ENCODE assay signal across 8 cellular contexts in the genomic region with DNA sequence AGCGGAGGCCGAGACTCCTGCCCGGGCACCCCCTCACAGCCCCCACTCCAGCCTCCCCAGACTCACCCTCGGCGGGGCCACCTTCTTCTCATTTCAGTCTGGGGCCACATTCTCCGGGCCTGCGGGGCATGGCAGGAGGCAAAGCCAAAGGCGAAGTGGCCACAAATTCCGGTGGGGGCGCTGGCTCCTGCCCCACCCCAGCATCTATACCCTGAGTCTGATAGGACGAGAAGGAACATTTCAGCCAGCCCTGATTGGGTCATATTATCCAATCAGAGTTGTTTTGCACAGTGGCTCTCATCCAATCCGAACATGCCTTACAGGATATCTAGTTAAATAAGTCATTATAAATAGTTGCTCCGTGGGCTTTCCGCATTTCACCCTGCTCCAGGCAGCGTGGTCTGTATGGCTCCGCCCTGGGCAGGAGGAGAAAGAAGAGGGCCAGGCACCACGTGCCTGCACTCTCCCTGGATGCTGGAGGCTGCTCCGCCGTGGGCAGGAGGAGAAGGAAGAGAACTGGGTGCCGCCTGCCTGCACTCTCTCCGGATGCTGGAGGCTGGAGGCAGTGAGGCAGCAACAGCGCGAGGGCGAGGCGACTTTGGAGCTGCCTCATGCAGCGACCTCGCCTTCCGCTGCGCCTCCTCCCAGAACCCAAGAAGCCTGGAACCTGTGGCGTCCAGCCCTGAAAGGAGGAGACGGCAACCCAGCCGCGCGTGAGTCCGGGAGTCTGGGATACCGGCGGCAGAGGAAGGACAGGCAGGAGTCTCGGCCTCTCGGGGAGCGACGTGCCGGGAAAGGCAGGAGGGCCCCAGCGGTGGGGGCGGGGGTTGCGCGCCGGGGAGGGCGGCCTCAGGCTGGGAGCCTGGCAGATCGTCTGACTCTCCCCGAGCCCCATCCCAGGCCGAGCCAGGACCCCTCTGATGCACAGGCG.
DNase-seq lines count a peak whose midpoint lies in the region; ATAC-seq and TF ChIP-seq lines count a peak whose summit lies in the region.

No MANE protein-coding gene starts in this region.

- no peaks in the 10 kb centered on the region for H3K9me3 ChIP-seq in CD4-positive, alpha-beta T cell (ENCODE audit: control insufficient read depth, low read length)

- TF ChIP-seq CTCF in CD4-positive, alpha-beta T cell (IDR thresholded peaks at IDR 0.05): no peak

- H3K27me3 Mint-ChIP-seq in CD4-positive, alpha-beta T cell: peaks cover 64% of the 10 kb centered on the region

- H3K27ac ChIP-seq in CD4-positive, alpha-beta T cell (ENCODE audit: low read depth, low read length): no peak overlapping the region

- H3K27ac Mint-ChIP-seq in CD4-positive, alpha-beta T cell: no peak overlapping the region

- peaks cover 11% of the 10 kb centered on the region for H3K27me3 ChIP-seq in CD4-positive, alpha-beta T cell (ENCODE audit: control insufficient read depth, insufficient read depth, low read length)

- H3K4me3 Mint-ChIP-seq in CD4-positive, alpha-beta T cell: no peak overlapping the region

- peaks cover 7% of the 10 kb centered on the region for H3K4me1 Mint-ChIP-seq in CD4-positive, alpha-beta T cell (ENCODE audit: low read depth)

- POLR2A ChIA-PET in CD4-positive, alpha-beta T cell (lab: Charles Lee): no interaction called here

- DNase-seq in DMS 273 treated with DMSO at 0.1 percent for 48 hours (lab: John Stamatoyannopoulos, UW) (peak; percentile 21), NCI-H69 (lab: John Stamatoyannopoulos, UW) (peak; percentile 34), fibroblast of gingiva (ENCODE audit: low read depth) (peak; percentile 82), putamen (ENCODE audit: low spot score) (peak; percentile 20), medulla oblongata (ENCODE audit: extremely low spot score) (no peak), LoVo (ENCODE audit: low spot score) (no peak)
- DNase-seq in CD4-positive, alpha-beta T cell: no peak

- intact Hi-C loops in CD4-positive, alpha-beta T cell (cut with DNase I, micrococcal nuclease): no loop called here

- no peaks in the 10 kb centered on the region for H3K36me3 Mint-ChIP-seq in CD4-positive, alpha-beta T cell (ENCODE audit: low read depth)

- H3K9me3 Mint-ChIP-seq in CD4-positive, alpha-beta T cell: peaks cover 2% of the 10 kb centered on the region

- no peak for ATAC-seq in CD4-positive, alpha-beta T cell (ENCODE audit: poor library complexity)
- ATAC-seq in GM18511 (IDR thresholded peaks at IDR 0.05; ENCODE audit: unreplicated experiment): no peak

- CTCF ChIA-PET in CD4-positive, alpha-beta T cell (lab: Charles Lee): no interaction called here

Comparison
In these comparisons a context has a peak if more than half of its experiments do, and no peak if none do; other contexts are left out.
1. DNase-seq: peak in DMS 273 treated with DMSO at 0.1 percent for 48 hours (single experiment), NCI-H69 (single experiment), fibroblast of gingiva (single experiment) and putamen (single experiment); none in medulla oblongata (single experiment), LoVo (single experiment) and CD4-positive, alpha-beta T cell (0 of 10).